In the genomic region with DNA sequence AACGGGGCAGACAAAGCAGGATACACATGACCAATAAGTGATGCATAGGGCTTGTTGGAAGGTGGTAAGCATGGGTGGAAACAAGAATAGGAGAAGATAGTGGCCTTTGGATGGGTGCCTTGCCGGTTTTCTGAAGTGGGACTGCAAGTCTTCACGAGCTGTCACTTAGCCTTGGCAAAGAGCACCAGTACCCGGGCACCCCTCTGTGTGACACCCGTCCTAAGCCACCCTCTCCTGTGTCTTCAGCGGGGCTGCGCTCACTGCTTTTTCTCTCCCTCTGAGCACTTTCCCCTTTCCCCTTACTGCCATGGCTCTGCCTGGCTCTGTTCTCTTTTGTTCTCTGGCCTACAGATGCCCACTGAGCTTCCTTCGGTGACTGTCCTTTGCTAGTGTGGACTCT, we compare ENCODE assay signal across 16 cellular contexts.
DNase-seq lines count a peak whose midpoint lies in the region; ATAC-seq and TF ChIP-seq lines count a peak whose summit lies in the region.
"Had no signal": no experiment of that assay in that cellular context is flagged by ENCODE, and none has a peak within 500 bp of the region (broad histone marks: within the 10 kb centered on the region; RNA-seq: fewer than 3 reads in every experiment).

No MANE protein-coding gene starts in this region.

- no peak overlapping the region for H3K23ac ChIP-seq in trophoblast cell (ENCODE audit: low read length)

- H3K27ac Mint-ChIP-seq in brain: peak overlapping the region in 3 of 5 experiments; percentile 72 to 94 (median 92)
- H3K27ac Mint-ChIP-seq: CD4-positive, alpha-beta memory T cell; H9; HFFc6 had no signal

- peaks cover 1% of the 10 kb centered on the region for H3K79me2 ChIP-seq in trophoblast cell (ENCODE audit: control insufficient read depth, insufficient read depth, low read length, poor library complexity)

- H2AK5ac ChIP-seq in trophoblast cell (ENCODE audit: low read length): peak overlapping the region; percentile 60

- H3K4me3 Mint-ChIP-seq in brain: no peak overlapping the region
- H3K4me3 Mint-ChIP-seq: CD4-positive, alpha-beta memory T cell; H9; HFFc6 had no signal

- H2AFZ ChIP-seq in trophoblast cell (ENCODE audit: insufficient read depth, low read length, poor library complexity): peak overlapping the region; percentile 24
- H2AFZ ChIP-seq: GM23248 had no signal

- TF ChIP-seq CTCF in left ventricle myocardium inferior (IDR thresholded peaks at IDR 0.05; ENCODE audit: borderline replicate concordance) (no peak), brain (conservative IDR thresholded peaks at IDR 0.05) (no peak)

- H4K8ac ChIP-seq in trophoblast cell (ENCODE audit: low read depth, low read length): peak overlapping the region; percentile 17

- H4K91ac ChIP-seq in trophoblast cell (ENCODE audit: low read depth, low read length): peak overlapping the region; percentile 63

- no peak overlapping the region for H2BK5ac ChIP-seq in trophoblast cell (ENCODE audit: low read depth, low read length, poor library complexity)

- H3K9me3 ChIP-seq in left ventricle myocardium inferior (replicated peaks) (no peaks in the 10 kb centered on the region), trophoblast cell (ENCODE audit: insufficient read depth, low read depth, low read length) (no peaks in the 10 kb centered on the region)
- H3K9me3 ChIP-seq: Caco-2 had no signal

- peak overlapping the region; percentile 67 for H2BK12ac ChIP-seq in trophoblast cell (ENCODE audit: low read length)

- peaks cover 10% of the 10 kb centered on the region for H3K27me3 Mint-ChIP-seq in brain

- H3K18ac ChIP-seq in trophoblast cell (ENCODE audit: low read length): no peak overlapping the region

- H3K36me3 ChIP-seq in left ventricle myocardium inferior: no peaks in the 10 kb centered on the region
- no peaks in the 10 kb centered on the region for H3K36me3 ChIP-seq in trophoblast cell (ENCODE audit: control insufficient read depth in 1 of 2, insufficient read depth in 2 of 2, low read length in 2 of 2)

- no CpG with 5 or more reads among the region's 8 CpGs for WGBS in trophoblast cell (ENCODE audit: extremely low coverage, insufficient coverage, insufficient read length)

- ATAC-seq in HG02571 (IDR thresholded peaks at IDR 0.05; ENCODE audit: unreplicated experiment): no peak
- ATAC-seq: HCT116 had no signal

- peak overlapping the region; percentile 12 for H2BK120ac ChIP-seq in trophoblast cell (ENCODE audit: insufficient read depth, low read length, poor library complexity)

- H3K27ac ChIP-seq in left ventricle myocardium inferior (replicated peaks): no peak overlapping the region
- H3K27ac ChIP-seq in trophoblast cell (ENCODE audit: low read depth, low read length): no peak overlapping the region
- H3K27ac ChIP-seq: GM23248 had no signal

- peaks cover 68% of the 10 kb centered on the region for H3K27me3 ChIP-seq in left ventricle myocardium inferior (ENCODE audit: low read depth)
- no peaks in the 10 kb centered on the region for H3K27me3 ChIP-seq in trophoblast cell (ENCODE audit: insufficient read depth, low read length)

- H3K4me3 ChIP-seq in left ventricle myocardium inferior (no peak overlapping the region), trophoblast cell (ENCODE audit: low read depth, low read length) (no peak overlapping the region)
- H3K4me3 ChIP-seq: GM23248 had no signal

- H4K12ac ChIP-seq in trophoblast cell (ENCODE audit: low read depth, low read length): no peak overlapping the region

- peak overlapping the region; percentile 8 for H3K14ac ChIP-seq in trophoblast cell (ENCODE audit: low read length)

- peaks cover 0 to 10% (median 1%) of the 10 kb centered on the region in 5 experiments for H3K9me3 Mint-ChIP-seq in brain
- H3K9me3 Mint-ChIP-seq: H9 had no signal

- H3K9ac ChIP-seq in trophoblast cell (ENCODE audit: low read length): no peak overlapping the region
- H3K9ac ChIP-seq: GM23248 had no signal

- H3K4me2 ChIP-seq in trophoblast cell (ENCODE audit: low read length): no peak overlapping the region

- intact Hi-C loops in cardiac septum (cut with DNase I): loop anchor here (5.0 kb wide), 1 partner anchor 204 kb away; no protein-coding TSS in a partner anchor
- intact Hi-C loops in left ventricle myocardium inferior (cut with micrococcal nuclease): no loop called here

- no peaks in the 10 kb centered on the region for H3K36me3 Mint-ChIP-seq in brain
- H3K36me3 Mint-ChIP-seq: CD4-positive, alpha-beta memory T cell had no signal

- H3K4me1 Mint-ChIP-seq in brain: peaks cover 65% of the 10 kb centered on the region
- H3K4me1 Mint-ChIP-seq: CD4-positive, alpha-beta memory T cell had no signal

- peak overlapping the region; percentile 29 for H3K4ac ChIP-seq in trophoblast cell (ENCODE audit: low read depth, low read length)

- DNase-seq in cardiac septum (ENCODE audit: low spot score) (peak; percentile 66), left ventricle myocardium inferior (no peak), trophoblast cell (no peak), NCI-H2081 treated with DMSO at 0.1 percent for 48 hours (lab: John Stamatoyannopoulos, UW) (no peak), glomerular visceral epithelial cell (ENCODE audit: extremely low spot score) (no peak)
- DNase-seq: 8988T; Caco-2; CD4-positive, alpha-beta memory T cell; DMS153; DND-41; GM23248; H9; HFFc6 had no signal

- H3K4me1 ChIP-seq in left ventricle myocardium inferior (no peaks in the 10 kb centered on the region), trophoblast cell (ENCODE audit: control insufficient read depth in 1 of 2, insufficient read depth in 2 of 2, low read length in 2 of 2) (peaks cover 10 to 17% of the 10 kb centered on the region in 2 experiments)
- H3K4me1 ChIP-seq: Caco-2 had no signal

- H3K79me1 ChIP-seq in trophoblast cell (ENCODE audit: low read length): peaks cover 24% of the 10 kb centered on the region
